ENCODE assay signal across 8 cellular contexts in the genomic region with DNA sequence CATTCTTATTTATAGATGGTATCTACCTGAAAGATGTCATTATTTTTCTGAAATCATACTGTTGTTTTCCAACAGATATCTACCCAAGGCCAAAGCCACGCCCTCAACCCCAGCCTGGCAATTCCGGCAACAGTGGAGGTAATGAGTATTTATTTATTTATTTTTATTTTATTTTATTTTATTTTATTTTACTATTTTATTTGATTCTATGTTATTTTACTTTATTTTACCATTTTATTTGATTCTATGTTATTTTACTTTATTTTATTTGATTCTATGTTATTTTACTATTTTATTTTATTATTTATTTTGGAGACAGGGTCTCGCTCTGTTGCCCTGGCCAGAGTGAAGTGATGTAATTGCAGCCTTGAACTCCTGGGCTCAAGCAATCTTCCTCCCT. TPM values are rescaled to one million over a fixed set of nuclear protein-coding genes. Genes with fewer than 3 reads are reported as not detected.
"Had no signal": no experiment of that assay in that cellular context is flagged by ENCODE, and none has a peak within 500 bp of the region (broad histone marks: within the 10 kb centered on the region; RNA-seq: fewer than 3 reads in every experiment).

No MANE protein-coding gene starts in this region.

- DNase-seq: GDM1, GF-D8 had no signal

- H3K4me3 ChIP-seq: GM12878 had no signal

- FAIRE-seq: G401.6, GM12878, GM12891, GM12892, GM18507, GM19239 had no signal

- ATAC-seq: GM12878 had no signal

RNA-seq across cellular contexts. Expression of gene XG, which starts 37.7 kb away (rescaled TPM):
- total RNA-seq: GM12878 had no signal

RNA-seq across cellular contexts. Expression of gene GYG2, which starts 39.2 kb away (rescaled TPM):
- total RNA-seq: GM12878 had no signal
